ENCODE assay signal across 8 cellular contexts in the genomic region with DNA sequence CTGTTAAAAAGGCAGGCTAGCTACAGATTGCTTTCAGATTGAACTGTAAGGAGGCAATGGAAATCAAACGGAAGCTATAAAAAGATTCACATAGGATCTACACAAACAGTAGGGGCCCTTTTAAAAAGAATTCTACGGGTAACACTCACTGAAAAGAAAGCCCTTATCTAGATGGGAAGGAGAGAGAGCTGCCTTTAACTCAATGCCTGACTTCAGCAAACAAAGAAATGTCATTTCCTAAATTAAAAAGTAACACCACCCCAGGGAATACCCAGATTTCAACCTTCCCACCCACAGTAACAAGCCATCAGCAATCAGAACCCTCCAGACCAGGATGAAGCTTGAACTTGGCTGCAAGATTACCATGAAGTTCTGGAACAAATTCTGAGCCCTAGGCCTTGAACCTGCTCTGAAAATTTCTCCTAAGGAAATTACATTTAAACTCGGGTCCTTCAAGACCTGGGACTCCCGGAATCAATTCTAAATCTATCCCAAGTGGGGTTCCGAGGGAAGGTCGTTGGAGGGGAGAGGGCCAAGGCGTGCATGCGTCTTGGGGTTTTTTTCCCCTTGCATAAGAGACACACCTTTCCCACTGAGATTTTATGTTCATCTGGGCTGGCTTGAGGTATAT. TPM values are rescaled to one million over a fixed set of nuclear protein-coding genes. Genes with fewer than 3 reads are reported as not detected.
DNase-seq lines count a peak whose midpoint lies in the region; ATAC-seq and TF ChIP-seq lines count a peak whose summit lies in the region.

No MANE protein-coding gene starts in this region.

- H3K9me3 ChIP-seq in Karpas-422 (ENCODE audit: low read length) (no peaks in the 10 kb centered on the region), mucosa of rectum (ENCODE audit: control insufficient read depth in 2 of 2, low read length in 2 of 2) (no peaks in the 10 kb centered on the region)

- H3K9ac ChIP-seq in Karpas-422 (ENCODE audit: low read length) = peak overlapping the region; percentile 82
- peak overlapping the region; percentile 76 to 77 for H3K9ac ChIP-seq in mucosa of rectum (ENCODE audit: low read depth in 1 of 2, low read length in 2 of 2)

- no peaks in the 10 kb centered on the region for H3K36me3 ChIP-seq in Karpas-422 (ENCODE audit: insufficient read depth, low read length)
- no peaks in the 10 kb centered on the region for H3K36me3 ChIP-seq in mucosa of rectum (ENCODE audit: control insufficient read depth in 2 of 2, insufficient read depth in 2 of 2, low read length in 2 of 2)

- peak overlapping the region; percentile 86 for H3K4me3 ChIP-seq in Karpas-422 (ENCODE audit: low read length)
- H3K4me3 ChIP-seq in cardiac fibroblast (replicated peaks in 1 of 2; ENCODE audit: low read depth in 2 of 2, low read length in 2 of 2) = peak overlapping the region; percentile 75 to 77
- peak overlapping the region; percentile 78 to 92 for H3K4me3 ChIP-seq in mucosa of rectum (ENCODE audit: low read length in 2 of 2)

- TF ChIP-seq CTCF in C4-2B (conservative IDR thresholded peaks at IDR 0.05) = no peak
- TF ChIP-seq CTCF in cardiac fibroblast (IDR thresholded peaks at IDR 0.05; ENCODE audit: low read depth, low read length) = no peak

- H3K27me3 ChIP-seq in Karpas-422 (ENCODE audit: low read length) (0 out of 2 replicates have a peak, but pooled peaks cover 5% of the 10 kb centered on the region), mucosa of rectum (ENCODE audit: control insufficient read depth in 2 of 2, insufficient read depth in 2 of 2, low read length in 2 of 2) (no peaks in the 10 kb centered on the region)

- H3K4me1 ChIP-seq in Karpas-422 (ENCODE audit: low read length) = peaks cover 31% of the 10 kb centered on the region
- H3K4me1 ChIP-seq in mucosa of rectum (ENCODE audit: control insufficient read depth in 2 of 2, insufficient read depth in 2 of 2, low read length in 2 of 2) = peaks cover 29 to 35% of the 10 kb centered on the region in 2 donors

- H3K27ac ChIP-seq in C4-2B (peak overlapping the region; percentile 96), Karpas-422 (ENCODE audit: low read length) (no peak overlapping the region), mucosa of rectum (ENCODE audit: low read depth in 2 of 2, low read length in 2 of 2) (peak overlapping the region; percentile 87 to 96)

- no peaks in the 10 kb centered on the region for H4K20me1 ChIP-seq in Karpas-422 (ENCODE audit: insufficient read depth, low read depth, low read length)

- TF ChIP-seq POLR2A in GM18505 (IDR thresholded peaks at IDR 0.05; ENCODE audit: borderline replicate concordance, extremely low read depth, insufficient read depth, insufficient read length) = no peak

- DNase-seq in Karpas-422 (no peak), cardiac fibroblast (ENCODE audit: low read depth in 2 of 2) (peak; percentile 24 to 29), NOMO-1 treated with dmso at 0.1 percent for 144 hours (lab: John Stamatoyannopoulos, UW; ENCODE audit: unreplicated experiment) (no peak)

- H3K9me2 ChIP-seq in Karpas-422 (replicated peaks; ENCODE audit: insufficient read depth, low read length) = no peaks in the 10 kb centered on the region

- H3K4me2 ChIP-seq in Karpas-422 (ENCODE audit: low read depth, low read length, poor library complexity, severe bottlenecking) = peak overlapping the region; percentile 85

- peak overlapping the region; percentile 56; the same call in 1 of the 2 replicates for H2AFZ ChIP-seq in Karpas-422 (ENCODE audit: low read length)

- H3K79me2 ChIP-seq in Karpas-422 (ENCODE audit: low read length) = no peaks in the 10 kb centered on the region; the same call in 1 of the 2 replicates

- no peak for ATAC-seq in GM21423 (IDR thresholded peaks at IDR 0.05; ENCODE audit: unreplicated experiment)
- no peak for ATAC-seq in GM18505 (IDR thresholded peaks at IDR 0.05; ENCODE audit: unreplicated experiment)
- no peak for ATAC-seq in GM19463 (IDR thresholded peaks at IDR 0.05; ENCODE audit: unreplicated experiment)

RNA-seq across cellular contexts. Expression of a gene that starts 1.2 kb away (rescaled TPM):
- total RNA-seq in Karpas-422 (2014; rRNA removed; shearing (Covaris generic); ENCODE audit: low replicate concordance) = 28.8 and 49.1 TPM in 2 replicates

RNA-seq across cellular contexts. Expression of a gene that starts 43.3 kb away (rescaled TPM):
- 28.7 and 41.1 TPM in 2 replicates for total RNA-seq in Karpas-422 (2014; rRNA removed; shearing (Covaris generic); ENCODE audit: low replicate concordance)

RNA-seq across cellular contexts. Expression of a gene that starts 44.1 kb away (rescaled TPM):
- total RNA-seq in Karpas-422 (2014; rRNA removed; shearing (Covaris generic); ENCODE audit: low replicate concordance) = 5.0 and 23.2 TPM in 2 replicates

Comparison
In these comparisons a context has a peak if more than half of its experiments do, and no peak if none do; other contexts are left out.
1. DNase-seq: peak in cardiac fibroblast (2 of 2); none in Karpas-422 (single experiment) and NOMO-1 treated with dmso at 0.1 percent for 144 hours (single experiment).
2. Peak in every context shown above with its lines, with median percentiles within 50 percentile points of each other: H3K4me3 ChIP-seq.